12 cellular contexts compared by ENCODE assay signal in genomic region chr2:230774348-230774951, GRCh38.
DNase-seq lines count a peak whose midpoint lies in the region; TF ChIP-seq lines count a peak whose summit lies in the region.
"Had no signal": no experiment of that assay in that cellular context is flagged by ENCODE, and none has a peak within 500 bp of the region (broad histone marks: within the 10 kb centered on the region; RNA-seq: fewer than 3 reads in every experiment).

No MANE protein-coding gene starts in this region.

- no peaks in the 10 kb centered on the region for H3K27me3 Mint-ChIP-seq in glutamatergic neuron (ENCODE audit: unreplicated experiment)

- peaks cover 35 to 36% (median 36%) of the 10 kb centered on the region in 3 donors for H3K4me1 ChIP-seq in skeletal muscle tissue (ENCODE audit: control insufficient read depth in 3 of 3, insufficient read depth in 3 of 3, low read length in 3 of 3)

- peaks cover 15% of the 10 kb centered on the region for H3K36me3 Mint-ChIP-seq in glutamatergic neuron (ENCODE audit: unreplicated experiment)

- H3K36me3 ChIP-seq in skeletal muscle tissue (ENCODE audit: control insufficient read depth in 3 of 3, insufficient read depth in 3 of 3, low read length in 3 of 3), result no peaks in the 10 kb centered on the region

- no peaks in the 10 kb centered on the region for H3K9me3 Mint-ChIP-seq in glutamatergic neuron (ENCODE audit: unreplicated experiment)

- no peak overlapping the region for H3K27ac Mint-ChIP-seq in glutamatergic neuron (ENCODE audit: unreplicated experiment)

- no peak for TF ChIP-seq CTCF in fibroblast of the aortic adventitia (IDR thresholded peaks at IDR 0.05; ENCODE audit: insufficient read depth, low read length)
- TF ChIP-seq CTCF in glutamatergic neuron (IDR thresholded peaks at IDR 0.05; ENCODE audit: partially characterized antibody, unreplicated experiment), result no peak

- no peak overlapping the region for H3K4me3 ChIP-seq in fibroblast of the aortic adventitia (ENCODE audit: low read depth, low read length)
- H3K4me3 ChIP-seq in skeletal muscle tissue (ENCODE audit: low read length in 3 of 3), result peak overlapping the region in 1 of 3 donors; percentile 25
- H3K4me3 ChIP-seq: GM12878, HAP-1 had no signal

- no peak overlapping the region for H3K4me3 Mint-ChIP-seq in glutamatergic neuron (ENCODE audit: unreplicated experiment)

- peaks cover under 1% of the 10 kb centered on the region for H3K4me1 Mint-ChIP-seq in glutamatergic neuron (ENCODE audit: low read depth, unreplicated experiment)

- DNase-seq in H4 (ENCODE audit: low spot score) (peak; percentile 59), RPMI7951 (ENCODE audit: low read depth) (peak; percentile 84), fibroblast of the aortic adventitia (ENCODE audit: low read depth) (peak; percentile 84), NCI-H748 treated with DMSO at 0.1 percent for 48 hours (lab: John Stamatoyannopoulos, UW) (no peak), glutamatergic neuron (no peak), NCI-H1092 (lab: John Stamatoyannopoulos, UW) (no peak)
- DNase-seq: hippocampal formation, KG1, SIG-M5 had no signal

- peak overlapping the region; percentile 94 for H3K27ac ChIP-seq in skeletal muscle tissue (ENCODE audit: low read depth, low read length)

- H3K9me3 ChIP-seq in skeletal muscle tissue (ENCODE audit: control insufficient read depth in 3 of 3, low read length in 3 of 3), result no peaks in the 10 kb centered on the region
- H3K9me3 ChIP-seq: HAP-1 had no signal

- no peaks in the 10 kb centered on the region for H3K27me3 ChIP-seq in skeletal muscle tissue (ENCODE audit: control insufficient read depth in 3 of 3, insufficient read depth in 3 of 3, low read length in 3 of 3)

- no peak overlapping the region for H3K9ac ChIP-seq in skeletal muscle tissue (ENCODE audit: low read depth in 1 of 3, low read length in 3 of 3)

Comparison
In these comparisons a context has a peak if more than half of its experiments do, and no peak if none do; other contexts are left out.
1. DNase-seq: peak in H4 (single experiment), RPMI7951 (single experiment) and fibroblast of the aortic adventitia (single experiment); none in NCI-H748 treated with DMSO at 0.1 percent for 48 hours (single experiment), glutamatergic neuron (single experiment) and NCI-H1092 (single experiment).